ENCODE assay signal across 10 cellular contexts in genomic region chr21:37462087-37462861, GRCh38.
DNase-seq lines count a peak whose midpoint lies in the region; ATAC-seq and TF ChIP-seq lines count a peak whose summit lies in the region.
"Had no signal": no experiment of that assay in that cellular context is flagged by ENCODE, and none has a peak within 500 bp of the region (broad histone marks: within the 10 kb centered on the region; RNA-seq: fewer than 3 reads in every experiment).

No MANE protein-coding gene starts in this region.

- peak overlapping the region; percentile 27 for H3K27ac Mint-ChIP-seq in activated CD4-positive, alpha-beta T cell treated with anti-CD3 and anti-CD28 coated beads, Interleukin-2, amount 10 ng/mL, durations not matched to agents 24 days and 14 days

- WGBS in body of pancreas, 2 donors = 34 to 51% methylated on average over 5 of the region's 5 CpGs

- intact Hi-C loops in activated CD4-positive, alpha-beta T cell treated with anti-CD3 and anti-CD28 coated beads, Interleukin-2, amount 10 ng/mL, durations not matched to agents 24 days and 14 days (cut with micrococcal nuclease) = loop anchor here (2.0 to 5.0 kb wide), 3 partner anchors 40 to 240 kb away; no protein-coding TSS in a partner anchor
- intact Hi-C loops in body of pancreas (cut with DNase I) = loop anchor here (5.0 kb wide), 1 partner anchor 85 kb away; no protein-coding TSS in a partner anchor

- no peak for ATAC-seq in body of pancreas

- peaks cover 50% of the 10 kb centered on the region for H3K4me1 ChIP-seq in body of pancreas
- peaks cover 14 to 46% of the 10 kb centered on the region in 2 experiments for H3K4me1 ChIP-seq in neutrophil (ENCODE audit: control insufficient read depth in 1 of 2, insufficient read depth in 1 of 2, low read depth in 1 of 2, low read length in 1 of 2)

- no peak for TF ChIP-seq POLR2A in body of pancreas (IDR thresholded peaks at IDR 0.05)

- H3K4me3 Mint-ChIP-seq in activated CD4-positive, alpha-beta T cell treated with anti-CD3 and anti-CD28 coated beads, Interleukin-2, amount 10 ng/mL, durations not matched to agents 24 days and 14 days = peak overlapping the region; percentile 25

- H3K27ac ChIP-seq in KOPT-K1 (ENCODE audit: low read depth, low read length, poor library complexity, severe bottlenecking) (peak overlapping the region; percentile 14), body of pancreas (peak overlapping the region in 3 of 4 donors; percentile 19 to 72 (median 22)), neutrophil (peak overlapping the region; percentile 48)
- H3K27ac ChIP-seq: parathyroid adenoma had no signal

- H3K4me1 Mint-ChIP-seq in activated CD4-positive, alpha-beta T cell treated with anti-CD3 and anti-CD28 coated beads, Interleukin-2, amount 10 ng/mL, durations not matched to agents 24 days and 14 days = peaks cover 48% of the 10 kb centered on the region

- TF ChIP-seq CTCF in body of pancreas (IDR thresholded peaks at IDR 0.05) = no peak
- no peak for TF ChIP-seq CTCF in neutrophil (IDR thresholded peaks at IDR 0.05)

- H3K27me3 Mint-ChIP-seq in activated CD4-positive, alpha-beta T cell treated with anti-CD3 and anti-CD28 coated beads, Interleukin-2, amount 10 ng/mL, durations not matched to agents 24 days and 14 days = no peaks in the 10 kb centered on the region

- DNase-seq in activated CD4-positive, alpha-beta T cell treated with anti-CD3 and anti-CD28 coated beads, Interleukin-2, amount 10 ng/mL, durations not matched to agents 24 days and 14 days = peak; percentile 52
- no peak for DNase-seq in activated CD4-positive, alpha-beta T cell treated with anti-CD3 and anti-CD28 coated beads for 1 hour
- DNase-seq in body of pancreas (no peak), NCI-H1092 (lab: John Stamatoyannopoulos, UW) (no peak), GOT3 (lab: John Stamatoyannopoulos, UW) (no peak), middle frontal gyrus (ENCODE audit: extremely low spot score, low spot score) (no peak)
- DNase-seq: NCI-H1930 had no signal

- H3K36me3 ChIP-seq in KOPT-K1 (ENCODE audit: insufficient read depth, low read length) = peaks cover 29% of the 10 kb centered on the region
- no peaks in the 10 kb centered on the region for H3K36me3 ChIP-seq in body of pancreas (replicated peaks in 1 of 2; ENCODE audit: insufficient read depth in 1 of 2, low read depth in 2 of 2)
- peaks cover under 1% of the 10 kb centered on the region for H3K36me3 ChIP-seq in neutrophil

- no peaks in the 10 kb centered on the region for H3K9me3 Mint-ChIP-seq in activated CD4-positive, alpha-beta T cell treated with anti-CD3 and anti-CD28 coated beads, Interleukin-2, amount 10 ng/mL, durations not matched to agents 24 days and 14 days

- H3K9me3 ChIP-seq in KOPT-K1 (ENCODE audit: insufficient read depth, low read length, poor library complexity, severe bottlenecking) (no peaks in the 10 kb centered on the region), body of pancreas (no peaks in the 10 kb centered on the region), neutrophil (no peaks in the 10 kb centered on the region)

- no peak overlapping the region for H3K4me3 ChIP-seq in body of pancreas
- no peak overlapping the region for H3K4me3 ChIP-seq in neutrophil (ENCODE audit: low read depth in 1 of 2, low read length in 1 of 2)

- peaks cover 6% of the 10 kb centered on the region for H3K36me3 Mint-ChIP-seq in activated CD4-positive, alpha-beta T cell treated with anti-CD3 and anti-CD28 coated beads, Interleukin-2, amount 10 ng/mL, durations not matched to agents 24 days and 14 days (ENCODE audit: low read depth)

- H3K27me3 ChIP-seq in body of pancreas = no peaks in the 10 kb centered on the region
- no peaks in the 10 kb centered on the region for H3K27me3 ChIP-seq in neutrophil
